ENCODE assay signal across 34 cellular contexts in the genomic region with DNA sequence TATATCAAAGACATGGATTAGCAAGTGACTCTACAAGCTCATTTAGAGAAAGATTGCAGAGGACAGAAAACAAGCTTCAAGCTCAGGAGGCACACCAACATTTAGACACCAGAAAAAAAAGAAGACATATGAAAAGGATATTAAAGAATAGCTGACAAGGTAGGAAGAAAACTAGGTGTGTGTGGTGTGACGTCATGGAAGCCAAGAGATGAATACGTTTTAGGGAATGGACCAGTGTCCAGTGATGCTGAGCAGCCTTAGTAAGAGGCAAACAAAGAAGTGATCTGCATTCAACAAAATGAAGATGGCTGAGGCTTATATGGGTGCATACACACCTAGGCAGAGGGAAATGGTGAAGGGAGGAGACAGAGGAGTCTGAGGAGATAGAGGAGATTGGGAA.
"Had no signal": no experiment of that assay in that cellular context is flagged by ENCODE, and none has a peak within 500 bp of the region (broad histone marks: within the 10 kb centered on the region; RNA-seq: fewer than 3 reads in every experiment).

No MANE protein-coding gene starts in this region.

- H3K9me3 ChIP-seq: MG63 had no signal

- H3K4me3 ChIP-seq: MG63 had no signal

- H3K36me3 ChIP-seq: MG63 had no signal

- DNase-seq: Karpas-422, Kasumi-1, MG63, MM.1S, MV-4-11, NCI-H1048, NCI-H1092, NCI-H1092 treated with DMSO at 0.1 percent for 48 hours, NCI-H1105, NCI-H1105 treated with DMSO at 0.1 percent for 48 hours, NCI-H1417, NCI-H1417 treated with DMSO at 0.1 percent for 48 hours, NCI-H1436, NCI-H1436 treated with DMSO at 0.1 percent for 48 hours, NCI-H146, NCI-H1694, NCI-H1694 treated with DMSO at 0.1 percent for 48 hours, NCI-H187, NCI-H187 treated with DMSO at 0.1 percent for 48 hours, NCI-H1930, NCI-H2029, NCI-H2029 treated with DMSO at 0.1 percent for 48 hours, NCI-H2081, NCI-H2081 treated with DMSO at 0.1 percent for 48 hours, NCI-H2107, NCI-H2171, NCI-H2171 treated with DMSO at 0.1 percent for 48 hours, NCI-H2227 treated with DMSO at 0.1 percent for 48 hours, NCI-H226, NCI-H345, NCI-H446, NCI-H446 treated with DMSO at 0.1 percent for 48 hours, NCI-H510A, NCI-H510A treated with DMSO at 0.1 percent for 48 hours had no signal

- H3K27me3 ChIP-seq: MG63 had no signal
